In the genomic region with DNA sequence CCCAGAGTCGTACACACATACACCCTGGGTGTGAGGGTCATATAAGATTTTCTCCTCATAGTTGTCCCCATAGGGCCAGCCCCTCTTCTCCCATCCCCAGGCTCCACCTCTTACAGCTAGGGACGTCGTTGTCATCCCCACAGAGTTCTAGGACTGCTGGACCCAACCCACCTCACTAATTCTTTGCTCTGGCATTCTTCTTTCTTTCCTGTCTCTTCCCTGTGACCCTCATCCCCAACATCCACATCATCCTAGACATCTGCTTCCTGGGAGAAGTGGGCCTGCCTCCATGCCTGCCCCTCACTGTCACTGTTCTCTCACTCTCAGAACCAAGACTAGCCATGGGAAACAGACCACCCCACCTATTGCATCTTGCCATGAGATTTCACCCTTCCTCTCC, we compare ENCODE assay signal across 1 cellular context.
TF ChIP-seq lines count a peak whose summit lies in the region.

No MANE protein-coding gene starts in this region.

TF ChIP-seq in H1, 55 proteins besides CTCF, POLR2A, EP300 and RAD21 (continued from another document):
- no peak for TF ChIP-seq SIRT6 (IDR thresholded peaks at IDR 0.05; ENCODE audit: low read length)
- TF ChIP-seq TBP (IDR thresholded peaks at IDR 0.05; ENCODE audit: low read depth, low read length): no peak
- TF ChIP-seq, protein P1, sequence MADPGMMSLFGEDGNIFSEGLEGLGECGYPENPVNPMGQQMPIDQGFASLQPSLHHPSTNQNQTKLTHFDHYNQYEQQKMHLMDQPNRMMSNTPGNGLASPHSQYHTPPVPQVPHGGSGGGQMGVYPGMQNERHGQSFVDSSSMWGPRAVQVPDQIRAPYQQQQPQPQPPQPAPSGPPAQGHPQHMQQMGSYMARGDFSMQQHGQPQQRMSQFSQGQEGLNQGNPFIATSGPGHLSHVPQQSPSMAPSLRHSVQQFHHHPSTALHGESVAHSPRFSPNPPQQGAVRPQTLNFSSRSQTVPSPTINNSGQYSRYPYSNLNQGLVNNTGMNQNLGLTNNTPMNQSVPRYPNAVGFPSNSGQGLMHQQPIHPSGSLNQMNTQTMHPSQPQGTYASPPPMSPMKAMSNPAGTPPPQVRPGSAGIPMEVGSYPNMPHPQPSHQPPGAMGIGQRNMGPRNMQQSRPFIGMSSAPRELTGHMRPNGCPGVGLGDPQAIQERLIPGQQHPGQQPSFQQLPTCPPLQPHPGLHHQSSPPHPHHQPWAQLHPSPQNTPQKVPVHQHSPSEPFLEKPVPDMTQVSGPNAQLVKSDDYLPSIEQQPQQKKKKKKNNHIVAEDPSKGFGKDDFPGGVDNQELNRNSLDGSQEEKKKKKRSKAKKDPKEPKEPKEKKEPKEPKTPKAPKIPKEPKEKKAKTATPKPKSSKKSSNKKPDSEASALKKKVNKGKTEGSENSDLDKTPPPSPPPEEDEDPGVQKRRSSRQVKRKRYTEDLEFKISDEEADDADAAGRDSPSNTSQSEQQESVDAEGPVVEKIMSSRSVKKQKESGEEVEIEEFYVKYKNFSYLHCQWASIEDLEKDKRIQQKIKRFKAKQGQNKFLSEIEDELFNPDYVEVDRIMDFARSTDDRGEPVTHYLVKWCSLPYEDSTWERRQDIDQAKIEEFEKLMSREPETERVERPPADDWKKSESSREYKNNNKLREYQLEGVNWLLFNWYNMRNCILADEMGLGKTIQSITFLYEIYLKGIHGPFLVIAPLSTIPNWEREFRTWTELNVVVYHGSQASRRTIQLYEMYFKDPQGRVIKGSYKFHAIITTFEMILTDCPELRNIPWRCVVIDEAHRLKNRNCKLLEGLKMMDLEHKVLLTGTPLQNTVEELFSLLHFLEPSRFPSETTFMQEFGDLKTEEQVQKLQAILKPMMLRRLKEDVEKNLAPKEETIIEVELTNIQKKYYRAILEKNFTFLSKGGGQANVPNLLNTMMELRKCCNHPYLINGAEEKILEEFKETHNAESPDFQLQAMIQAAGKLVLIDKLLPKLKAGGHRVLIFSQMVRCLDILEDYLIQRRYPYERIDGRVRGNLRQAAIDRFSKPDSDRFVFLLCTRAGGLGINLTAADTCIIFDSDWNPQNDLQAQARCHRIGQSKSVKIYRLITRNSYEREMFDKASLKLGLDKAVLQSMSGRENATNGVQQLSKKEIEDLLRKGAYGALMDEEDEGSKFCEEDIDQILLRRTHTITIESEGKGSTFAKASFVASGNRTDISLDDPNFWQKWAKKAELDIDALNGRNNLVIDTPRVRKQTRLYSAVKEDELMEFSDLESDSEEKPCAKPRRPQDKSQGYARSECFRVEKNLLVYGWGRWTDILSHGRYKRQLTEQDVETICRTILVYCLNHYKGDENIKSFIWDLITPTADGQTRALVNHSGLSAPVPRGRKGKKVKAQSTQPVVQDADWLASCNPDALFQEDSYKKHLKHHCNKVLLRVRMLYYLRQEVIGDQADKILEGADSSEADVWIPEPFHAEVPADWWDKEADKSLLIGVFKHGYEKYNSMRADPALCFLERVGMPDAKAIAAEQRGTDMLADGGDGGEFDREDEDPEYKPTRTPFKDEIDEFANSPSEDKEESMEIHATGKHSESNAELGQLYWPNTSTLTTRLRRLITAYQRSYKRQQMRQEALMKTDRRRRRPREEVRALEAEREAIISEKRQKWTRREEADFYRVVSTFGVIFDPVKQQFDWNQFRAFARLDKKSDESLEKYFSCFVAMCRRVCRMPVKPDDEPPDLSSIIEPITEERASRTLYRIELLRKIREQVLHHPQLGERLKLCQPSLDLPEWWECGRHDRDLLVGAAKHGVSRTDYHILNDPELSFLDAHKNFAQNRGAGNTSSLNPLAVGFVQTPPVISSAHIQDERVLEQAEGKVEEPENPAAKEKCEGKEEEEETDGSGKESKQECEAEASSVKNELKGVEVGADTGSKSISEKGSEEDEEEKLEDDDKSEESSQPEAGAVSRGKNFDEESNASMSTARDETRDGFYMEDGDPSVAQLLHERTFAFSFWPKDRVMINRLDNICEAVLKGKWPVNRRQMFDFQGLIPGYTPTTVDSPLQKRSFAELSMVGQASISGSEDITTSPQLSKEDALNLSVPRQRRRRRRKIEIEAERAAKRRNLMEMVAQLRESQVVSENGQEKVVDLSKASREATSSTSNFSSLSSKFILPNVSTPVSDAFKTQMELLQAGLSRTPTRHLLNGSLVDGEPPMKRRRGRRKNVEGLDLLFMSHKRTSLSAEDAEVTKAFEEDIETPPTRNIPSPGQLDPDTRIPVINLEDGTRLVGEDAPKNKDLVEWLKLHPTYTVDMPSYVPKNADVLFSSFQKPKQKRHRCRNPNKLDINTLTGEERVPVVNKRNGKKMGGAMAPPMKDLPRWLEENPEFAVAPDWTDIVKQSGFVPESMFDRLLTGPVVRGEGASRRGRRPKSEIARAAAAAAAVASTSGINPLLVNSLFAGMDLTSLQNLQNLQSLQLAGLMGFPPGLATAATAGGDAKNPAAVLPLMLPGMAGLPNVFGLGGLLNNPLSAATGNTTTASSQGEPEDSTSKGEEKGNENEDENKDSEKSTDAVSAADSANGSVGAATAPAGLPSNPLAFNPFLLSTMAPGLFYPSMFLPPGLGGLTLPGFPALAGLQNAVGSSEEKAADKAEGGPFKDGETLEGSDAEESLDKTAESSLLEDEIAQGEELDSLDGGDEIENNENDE (IDR thresholded peaks at IDR 0.05; ENCODE audit: insufficient replicate concordance, low read length): no peak
- no peak for TF ChIP-seq CTBP2 (IDR thresholded peaks at IDR 0.05; ENCODE audit: borderline replicate concordance, insufficient read depth, insufficient read length, low read length)
- TF ChIP-seq SIN3A (conservative IDR thresholded peaks at IDR 0.05 in 1 of 2, IDR thresholded peaks at IDR 0.05 in 1 of 2; ENCODE audit: low read depth in 1 of 2, low read length in 2 of 2): no peak
- TF ChIP-seq EZH2 (IDR thresholded peaks at IDR 0.05; ENCODE audit: low read depth, low read length, severe bottlenecking): no peak
- no peak for TF ChIP-seq GTF2F1 (IDR thresholded peaks at IDR 0.05; ENCODE audit: borderline replicate concordance, low read depth, low read length)
- TF ChIP-seq MAFK (IDR thresholded peaks at IDR 0.05; ENCODE audit: low read depth, low read length): no peak
- no peak for TF ChIP-seq KDM1A (IDR thresholded peaks at IDR 0.05; ENCODE audit: borderline replicate concordance, low read length)
